Comparison of ENCODE assay signal across 8 cellular contexts in genomic region chr9:120877276-120878034, GRCh38. TPM values are rescaled to one million over a fixed set of nuclear protein-coding genes. Genes with fewer than 3 reads are reported as not detected.
DNase-seq lines count a peak whose midpoint lies in the region; ATAC-seq and TF ChIP-seq lines count a peak whose summit lies in the region.

No MANE protein-coding gene starts in this region.

- H3K27ac ChIP-seq in liver (ENCODE audit: low read depth in 1 of 2, low read length in 2 of 2), result peak overlapping the region; percentile 71 to 76

- H3K9ac ChIP-seq in liver (ENCODE audit: low read depth in 1 of 2, low read length in 2 of 2), result peak overlapping the region in 1 of 2 donors; percentile 3

- H3K27me3 ChIP-seq in liver (ENCODE audit: control insufficient read depth in 4 of 4, insufficient read depth in 4 of 4, low read length in 3 of 4), result no peaks in the 10 kb centered on the region

- H3K9me3 ChIP-seq in liver (ENCODE audit: control insufficient read depth in 4 of 4, low read length in 3 of 4), result no peaks in the 10 kb centered on the region

- ATAC-seq in GM18517 (IDR thresholded peaks at IDR 0.05; ENCODE audit: unreplicated experiment) (peak; percentile 20), HG03066 (IDR thresholded peaks at IDR 0.05; ENCODE audit: low read depth, unreplicated experiment) (peak; percentile 37)
- ATAC-seq in activated CD4-positive, CD25-positive, alpha-beta regulatory T cell treated with anti-CD3 and anti-CD28 coated beads, Interleukin-2, amount 50 U/mL, for 24 hours, result peak; percentile 29 to 48

- TF ChIP-seq RAD21 in liver (IDR thresholded peaks at IDR 0.05), result no peak

- DNase-seq in ACHN (peak; percentile 74), NCI-H2227 treated with DMSO at 0.1 percent for 48 hours (lab: John Stamatoyannopoulos, UW) (peak; percentile 60), dermis microvascular lymphatic vessel endothelial cell (ENCODE audit: low read depth in 2 of 2) (peak; percentile 29 to 86)
- peak; percentile 42 for DNase-seq in stimulated activated CD8-positive, alpha-beta memory T cell treated with anti-CD3 and anti-CD28 coated beads, Interleukin-12 subunit alpha, Interleukin-12 subunit beta, amount 100 ng/mL, for 4 hours (ENCODE audit: low read depth)

- no peaks in the 10 kb centered on the region for H3K36me3 ChIP-seq in liver (ENCODE audit: control insufficient read depth in 4 of 4, insufficient read depth in 3 of 4, low read depth in 1 of 4, low read length in 3 of 4)

- peak overlapping the region; percentile 76 to 80 (median 77) for H3K4me3 ChIP-seq in liver (ENCODE audit: low read depth in 1 of 3, low read length in 3 of 3)

- no peak for TF ChIP-seq CTCF in liver (IDR thresholded peaks at IDR 0.05; ENCODE audit: low read depth, low read length, missing input control)

- in situ Hi-C loops in ACHN (cut with HindIII; ENCODE audit: low pct_ligation_motif_present, low pct_unique_long_range_greater_than_20kb, low sequenced_read_pairs), result no loop called here

- 4% methylated on average over 63 of the region's 63 CpGs for WGBS in liver

- peaks cover 2 to 10% (median 8%) of the 10 kb centered on the region in 4 donors for H3K4me1 ChIP-seq in liver (ENCODE audit: control insufficient read depth in 4 of 4, insufficient read depth in 4 of 4, low read length in 3 of 4)

TF ChIP-seq in liver, 16 proteins besides CTCF, POLR2A, EP300 and RAD21:
- no peak for TF ChIP-seq FOXA1 (IDR thresholded peaks at IDR 0.05)
- TF ChIP-seq, protein P1, sequence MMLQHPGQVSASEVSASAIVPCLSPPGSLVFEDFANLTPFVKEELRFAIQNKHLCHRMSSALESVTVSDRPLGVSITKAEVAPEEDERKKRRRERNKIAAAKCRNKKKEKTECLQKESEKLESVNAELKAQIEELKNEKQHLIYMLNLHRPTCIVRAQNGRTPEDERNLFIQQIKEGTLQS (IDR thresholded peaks at IDR 0.05), result no peak
- no peak for TF ChIP-seq NR2F2 (IDR thresholded peaks at IDR 0.05)
- no peak for TF ChIP-seq YY1 (IDR thresholded peaks at IDR 0.05)
- TF ChIP-seq, protein P2, sequence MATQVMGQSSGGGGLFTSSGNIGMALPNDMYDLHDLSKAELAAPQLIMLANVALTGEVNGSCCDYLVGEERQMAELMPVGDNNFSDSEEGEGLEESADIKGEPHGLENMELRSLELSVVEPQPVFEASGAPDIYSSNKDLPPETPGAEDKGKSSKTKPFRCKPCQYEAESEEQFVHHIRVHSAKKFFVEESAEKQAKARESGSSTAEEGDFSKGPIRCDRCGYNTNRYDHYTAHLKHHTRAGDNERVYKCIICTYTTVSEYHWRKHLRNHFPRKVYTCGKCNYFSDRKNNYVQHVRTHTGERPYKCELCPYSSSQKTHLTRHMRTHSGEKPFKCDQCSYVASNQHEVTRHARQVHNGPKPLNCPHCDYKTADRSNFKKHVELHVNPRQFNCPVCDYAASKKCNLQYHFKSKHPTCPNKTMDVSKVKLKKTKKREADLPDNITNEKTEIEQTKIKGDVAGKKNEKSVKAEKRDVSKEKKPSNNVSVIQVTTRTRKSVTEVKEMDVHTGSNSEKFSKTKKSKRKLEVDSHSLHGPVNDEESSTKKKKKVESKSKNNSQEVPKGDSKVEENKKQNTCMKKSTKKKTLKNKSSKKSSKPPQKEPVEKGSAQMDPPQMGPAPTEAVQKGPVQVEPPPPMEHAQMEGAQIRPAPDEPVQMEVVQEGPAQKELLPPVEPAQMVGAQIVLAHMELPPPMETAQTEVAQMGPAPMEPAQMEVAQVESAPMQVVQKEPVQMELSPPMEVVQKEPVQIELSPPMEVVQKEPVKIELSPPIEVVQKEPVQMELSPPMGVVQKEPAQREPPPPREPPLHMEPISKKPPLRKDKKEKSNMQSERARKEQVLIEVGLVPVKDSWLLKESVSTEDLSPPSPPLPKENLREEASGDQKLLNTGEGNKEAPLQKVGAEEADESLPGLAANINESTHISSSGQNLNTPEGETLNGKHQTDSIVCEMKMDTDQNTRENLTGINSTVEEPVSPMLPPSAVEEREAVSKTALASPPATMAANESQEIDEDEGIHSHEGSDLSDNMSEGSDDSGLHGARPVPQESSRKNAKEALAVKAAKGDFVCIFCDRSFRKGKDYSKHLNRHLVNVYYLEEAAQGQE (IDR thresholded peaks at IDR 0.05), result no peak
- no peak for TF ChIP-seq HNF4G (IDR thresholded peaks at IDR 0.05)
- no peak for TF ChIP-seq TAF1 (conservative IDR thresholded peaks at IDR 0.05)
- no peak for TF ChIP-seq EGR1 (IDR thresholded peaks at IDR 0.05; ENCODE audit: low read depth in 2 of 2)
- no peak for TF ChIP-seq SP1 (IDR thresholded peaks at IDR 0.05)
- no peak for TF ChIP-seq GABPA (IDR thresholded peaks at IDR 0.05 in 1 of 2, conservative IDR thresholded peaks at IDR 0.05 in 1 of 2)

RNA-seq across cellular contexts. Expression of gene PHF19, which starts 0.5 kb away (rescaled TPM):
- 19.5 and 32.1 TPM in 2 replicates for total RNA-seq in dermis microvascular lymphatic vessel endothelial cell
- total RNA-seq in liver, result 10 to 100 TPM in 1 of 2 donors, 1 to 10 TPM in 1; 2.8 to 16.0 TPM
- 1 to 10 TPM; 1.9 to 4.3 TPM for polyA plus RNA-seq in liver

RNA-seq across cellular contexts. Expression of gene PSMD5, which starts 34.7 kb away (rescaled TPM):
- total RNA-seq in dermis microvascular lymphatic vessel endothelial cell (18.2 and 21.0 TPM in 2 replicates), liver (10 to 100 TPM; 19.1 TPM)
- 10 to 100 TPM; 10.9 to 12.9 TPM for polyA plus RNA-seq in liver

RNA-seq across cellular contexts. Expression of gene TRAF1, which starts 49.1 kb away (rescaled TPM):
- total RNA-seq in dermis microvascular lymphatic vessel endothelial cell (0.51 and 1.2 TPM in 2 replicates), liver (1 to 10 TPM in 1 of 2 donors, under 1 TPM in 1; 0.42 to 2.6 TPM)
- 1 to 10 TPM in 1 of 2 donors, under 1 TPM in 1; 0.38 to 1.0 TPM for polyA plus RNA-seq in liver

Comparison
In these comparisons a context has a peak if more than half of its experiments do, and no peak if none do; other contexts are left out.
1. Peak in every context shown above with its lines: DNase-seq, ATAC-seq, H3K4me3 ChIP-seq and H3K27ac ChIP-seq.